12 cellular contexts compared by ENCODE assay signal in genomic region chr20:49575551-49576060, GRCh38. TPM values are rescaled to one million over a fixed set of nuclear protein-coding genes. Genes with fewer than 3 reads are reported as not detected.
DNase-seq lines count a peak whose midpoint lies in the region; ATAC-seq and TF ChIP-seq lines count a peak whose summit lies in the region.
"Had no signal": no experiment of that assay in that cellular context is flagged by ENCODE, and none has a peak within 500 bp of the region (broad histone marks: within the 10 kb centered on the region; RNA-seq: fewer than 3 reads in every experiment).

No MANE protein-coding gene starts in this region.

- no peak overlapping the region for H2AFZ ChIP-seq in hepatocyte

- H3K4me3 ChIP-seq in SJCRH30 (no peak overlapping the region), hepatocyte (no peak overlapping the region), testis (no peak overlapping the region)
- H3K4me3 ChIP-seq: cardiac muscle cell, vagina had no signal

- H3K27ac ChIP-seq in SJCRH30 (peak overlapping the region; percentile 84), hepatocyte (peak overlapping the region; percentile 59), testis (peak overlapping the region in 1 of 2 donors; percentile 60)
- H3K27ac ChIP-seq: cardiac muscle cell, vagina, VCaP had no signal

- DNase-seq in NCI-H1092 (lab: John Stamatoyannopoulos, UW) (peak; percentile 4), SJCRH30 (peak; percentile 96 to 98), hepatocyte (ENCODE audit: low spot score) (peak; percentile 48), testis (peak; percentile 55), SIG-M5 treated with dmso at 0.1 percent for 504 hours (lab: John Stamatoyannopoulos, UW; ENCODE audit: unreplicated experiment) (no peak)
- DNase-seq in activated CD4-positive, alpha-beta T cell treated with anti-CD3 and anti-CD28 coated beads, Interleukin-2, amount 50 U/mL, for 48 hours, result no peak
- DNase-seq: kidney glomerular epithelial cell, NCI-H2081 had no signal

- intact Hi-C loops in testis (cut with DNase I; ENCODE audit: low total_unique reads), result no loop called here

- H3K9me2 ChIP-seq in hepatocyte (replicated peaks; ENCODE audit: insufficient read depth), result no peaks in the 10 kb centered on the region

- H3K9me3 ChIP-seq in SJCRH30 (replicated peaks), result peaks cover 5% of the 10 kb centered on the region; the same call in 1 of the 2 replicates
- H3K9me3 ChIP-seq in hepatocyte (ENCODE audit: low read depth), result no peaks in the 10 kb centered on the region
- no peaks in the 10 kb centered on the region for H3K9me3 ChIP-seq in testis
- H3K9me3 ChIP-seq: vagina had no signal

- peaks cover 64% of the 10 kb centered on the region for H3K4me1 ChIP-seq in SJCRH30
- peaks cover 11% of the 10 kb centered on the region for H3K4me1 ChIP-seq in hepatocyte (ENCODE audit: insufficient read depth)
- peaks cover 17% of the 10 kb centered on the region for H3K4me1 ChIP-seq in testis

- no peak for TF ChIP-seq POLR2A in testis (IDR thresholded peaks at IDR 0.05)

- no peaks in the 10 kb centered on the region for H3K79me2 ChIP-seq in hepatocyte

- ATAC-seq in HG03521 (IDR thresholded peaks at IDR 0.05; ENCODE audit: unreplicated experiment), result no peak

- H4K20me1 ChIP-seq in hepatocyte (ENCODE audit: insufficient read depth, poor library complexity, severe bottlenecking), result no peaks in the 10 kb centered on the region

- H3K27me3 ChIP-seq in SJCRH30 (no peaks in the 10 kb centered on the region), hepatocyte (no peaks in the 10 kb centered on the region), testis (no peaks in the 10 kb centered on the region)
- H3K27me3 ChIP-seq: cardiac muscle cell, vagina had no signal

- WGBS in hepatocyte (ENCODE audit: low lambda C conversion rate, missing lambda C conversion rate), result 59% methylated on average over 5 of the region's 5 CpGs
- 52% methylated on average over 5 of the region's 5 CpGs; no CpG with 5 or more reads in 1 of the 2 donors for WGBS in testis, 2 donors

- H3K36me3 ChIP-seq in SJCRH30 (no peaks in the 10 kb centered on the region), hepatocyte (replicated peaks; ENCODE audit: insufficient read depth, low read depth) (no peaks in the 10 kb centered on the region), testis (ENCODE audit: low read depth, missing control alignments) (no peaks in the 10 kb centered on the region)
- H3K36me3 ChIP-seq: cardiac muscle cell, vagina had no signal

- H3K4me2 ChIP-seq in hepatocyte, result no peak overlapping the region

- TF ChIP-seq CTCF in hepatocyte (IDR thresholded peaks at IDR 0.05; ENCODE audit: poor library complexity) (no peak), testis (IDR thresholded peaks at IDR 0.05) (no peak)

RNA-seq across cellular contexts. Expression of gene PTGIS, which starts 7.7 kb away (rescaled TPM):
- 0.28 and 0.56 TPM in 2 replicates for total RNA-seq in SJCRH30 (2014; rRNA removed; shearing (Covaris generic))
- total RNA-seq in hepatocyte (22.5 and 26.1 TPM in 2 replicates), testis (10 to 100 TPM; 12.2 to 13.0 TPM)
- polyA plus RNA-seq in hepatocyte (25.4 and 27.4 TPM in 2 replicates), testis (ENCODE audit: insufficient read depth, low read depth, low replicate concordance) (30.3 TPM)

Comparison
In these comparisons a context has a peak if more than half of its experiments do, and no peak if none do; other contexts are left out.
1. DNase-seq: peak in NCI-H1092 (single experiment), SJCRH30 (2 of 2), hepatocyte (single experiment) and testis (single experiment); none in SIG-M5 treated with dmso at 0.1 percent for 504 hours (single experiment) and activated CD4-positive, alpha-beta T cell treated with anti-CD3 and anti-CD28 coated beads, Interleukin-2, amount 50 U/mL, for 48 hours (0 of 2).